In genomic region chr12:11672361-11672760, GRCh38 we compare ENCODE assay signal across 1 cellular context.
TF ChIP-seq lines count a peak whose summit lies in the region.

No MANE protein-coding gene starts in this region.

TF ChIP-seq in GM12878, 131 proteins besides CTCF, POLR2A, EP300 and RAD21 (continued from another document):
- TF ChIP-seq MTA2 (IDR thresholded peaks at IDR 0.05; ENCODE audit: low read depth) = no peak
- no peak for TF ChIP-seq ZNF687 (IDR thresholded peaks at IDR 0.05)
- TF ChIP-seq USF2 (IDR thresholded peaks at IDR 0.05; ENCODE audit: borderline replicate concordance, low read depth, low read length) = no peak
- TF ChIP-seq MEF2A (IDR thresholded peaks at IDR 0.05; ENCODE audit: insufficient read depth, low read depth, low read length) = no peak
- no peak for TF ChIP-seq CUX1 (IDR thresholded peaks at IDR 0.05; ENCODE audit: insufficient replicate concordance, low read depth, low read length)
